In genomic region chr22:39664485-39665200, GRCh38 we compare ENCODE assay signal across 9 cellular contexts.
DNase-seq lines count a peak whose midpoint lies in the region; ATAC-seq and TF ChIP-seq lines count a peak whose summit lies in the region.
"Had no signal": no experiment of that assay in that cellular context is flagged by ENCODE, and none has a peak within 500 bp of the region (broad histone marks: within the 10 kb centered on the region; RNA-seq: fewer than 3 reads in every experiment).

No MANE protein-coding gene starts in this region.

- BruUV-seq in mammary epithelial cell (replicated peaks; lab: Mats Ljungman, UMichigan), result no TSS peak

- no peak overlapping the region for H3K4me2 ChIP-seq in mammary epithelial cell (ENCODE audit: insufficient read depth, low read depth, low read length)

- no peak overlapping the region for H3K9ac ChIP-seq in mammary epithelial cell (ENCODE audit: insufficient read depth, low read length)

- no peaks in the 10 kb centered on the region for H3K36me3 ChIP-seq in breast epithelium
- no peaks in the 10 kb centered on the region for H3K36me3 ChIP-seq in mammary epithelial cell (ENCODE audit: insufficient read depth, low read length)
- H3K36me3 ChIP-seq in thymus (ENCODE audit: control insufficient read depth, insufficient read depth), result no peaks in the 10 kb centered on the region

- CTCF ChIA-PET in mammary epithelial cell (lab: Charles Lee; ENCODE audit: low non-redundant PET), result no interaction called here

- H3K4me1 ChIP-seq in breast epithelium (no peaks in the 10 kb centered on the region), mammary epithelial cell (ENCODE audit: insufficient read depth, low read length) (peaks cover 9% of the 10 kb centered on the region), thymus (ENCODE audit: control insufficient read depth, insufficient read depth, low read length) (peaks cover 11% of the 10 kb centered on the region)
- H3K4me1 ChIP-seq: psoas muscle had no signal

- ATAC-seq in HG02763 (IDR thresholded peaks at IDR 0.05; ENCODE audit: unreplicated experiment), result no peak

- no peaks in the 10 kb centered on the region for H4K20me1 ChIP-seq in mammary epithelial cell (ENCODE audit: insufficient read depth, low read length)

- DNase-seq in breast epithelium (ENCODE audit: low spot score in 2 of 2), result no peak
- DNase-seq in mammary epithelial cell, result no peak
- DNase-seq in activated CD4-positive, alpha-beta T cell treated with anti-CD3 and anti-CD28 coated beads, Interleukin-2, amount 50 U/mL, for 1 hour, result peak; percentile 22
- no peak for DNase-seq in NCI-H446 treated with DMSO at 0.1 percent for 48 hours (lab: John Stamatoyannopoulos, UW)
- DNase-seq in C1 segment of cervical spinal cord (lab: John Stamatoyannopoulos, UW), result no peak
- DNase-seq: psoas muscle had no signal

- TF ChIP-seq CTCF in breast epithelium (IDR thresholded peaks at IDR 0.05), result no peak
- no peak for TF ChIP-seq CTCF in mammary epithelial cell (conservative IDR thresholded peaks at IDR 0.05 in 1 of 2, IDR thresholded peaks at IDR 0.05 in 1 of 2; ENCODE audit: extremely low read depth in 1 of 2, insufficient read depth in 1 of 2, low read depth in 1 of 2, low read length in 2 of 2)

- H3K27me3 ChIP-seq in breast epithelium, result peaks cover 8 to 46% of the 10 kb centered on the region in 2 donors
- peaks cover 13% of the 10 kb centered on the region for H3K27me3 ChIP-seq in mammary epithelial cell (ENCODE audit: insufficient read depth, low read length)
- peaks cover 47% of the 10 kb centered on the region for H3K27me3 ChIP-seq in thymus (ENCODE audit: control insufficient read depth, insufficient read depth)

- TF ChIP-seq POLR2A in breast epithelium (IDR thresholded peaks at IDR 0.05), result no peak

- H3K27ac ChIP-seq in breast epithelium, result no peak overlapping the region
- H3K27ac ChIP-seq in mammary epithelial cell (ENCODE audit: insufficient read depth, low read depth, low read length), result no peak overlapping the region
- no peak overlapping the region for H3K27ac ChIP-seq in thymus (ENCODE audit: low read depth)
- H3K27ac ChIP-seq: psoas muscle had no signal

- 56% methylated on average over 9 of the region's 44 CpGs for WGBS in mammary epithelial cell (ENCODE audit: low coverage, missing lambda C conversion rate)
- whole genome bisulfite sequencing in thymus, result 12% methylated on average over 44 of the region's 44 CpGs

- no peaks in the 10 kb centered on the region for H3K79me2 ChIP-seq in mammary epithelial cell (ENCODE audit: insufficient read depth, low read length)

- intact Hi-C loops in breast epithelium (cut with DNase I; ENCODE audit: low total_unique reads), result no loop called here
- intact Hi-C loops in mammary epithelial cell (cut with micrococcal nuclease), result no loop called here

- peak overlapping the region in 2 of 3 donors; percentile 21 to 48 for H3K4me3 ChIP-seq in breast epithelium
- no peak overlapping the region for H3K4me3 ChIP-seq in mammary epithelial cell (replicated peaks in 1 of 3; ENCODE audit: insufficient read depth in 1 of 3, low read depth in 2 of 3, low read length in 3 of 3)
- H3K4me3 ChIP-seq in iPS-11a (ENCODE audit: low read depth, low read length), result peak overlapping the region; percentile 10
- peak overlapping the region; percentile 2 for H3K4me3 ChIP-seq in thymus (ENCODE audit: low read length)
- H3K4me3 ChIP-seq: psoas muscle had no signal

- no peak overlapping the region for H2AFZ ChIP-seq in mammary epithelial cell (ENCODE audit: low read depth, low read length)

- H3K9me3 ChIP-seq in breast epithelium, result peaks cover 4 to 7% of the 10 kb centered on the region in 2 donors
- no peaks in the 10 kb centered on the region for H3K9me3 ChIP-seq in mammary epithelial cell (replicated peaks; ENCODE audit: insufficient read depth, low read length)
- no peaks in the 10 kb centered on the region for H3K9me3 ChIP-seq in thymus (ENCODE audit: control insufficient read depth)
- H3K9me3 ChIP-seq: psoas muscle had no signal

- in situ Hi-C loops in mammary epithelial cell (cut with MboI; ENCODE audit: low sequenced_read_pairs in 2 of 2), result no loop called here

- dilution Hi-C loops in mammary epithelial cell (cut with HindIII; ENCODE audit: low sequenced_read_pairs), result no loop called here

Comparison
In these comparisons a context has a peak if more than half of its experiments do, and no peak if none do; other contexts are left out.
1. H3K4me3 ChIP-seq: peak in breast epithelium (2 of 3), iPS-11a (single experiment) and thymus (single experiment); none in mammary epithelial cell (0 of 3).